1 cellular context compared by ENCODE assay signal in genomic region chr20:44428174-44429016, GRCh38.
TF ChIP-seq lines count a peak whose summit lies in the region.

No MANE protein-coding gene starts in this region.

TF ChIP-seq in HepG2, 621 proteins besides CTCF, POLR2A, EP300 and RAD21 (continued from another document and continues in another):
- TF ChIP-seq TRIM22 (IDR thresholded peaks at IDR 0.05) (no peak), JARID2 (CRISPR knock-in tag; IDR thresholded peaks at IDR 0.05; ENCODE audit: insufficient replicate concordance) (no peak), HDAC2 (CRISPR knock-in tag; IDR thresholded peaks at IDR 0.05) (peak; percentile 97), ARID2 (CRISPR knock-in tag; IDR thresholded peaks at IDR 0.05; ENCODE audit: borderline replicate concordance) (0 out of 2 replicates have a peak, but pooled peaks have one; percentile 79), CREB1 (IDR thresholded peaks at IDR 0.05) (no peak), CREB1 (CRISPR knock-in tag; IDR thresholded peaks at IDR 0.05) (peak; percentile 61; the same call in 1 of the 2 replicates), ZKSCAN8 (CRISPR knock-in tag; IDR thresholded peaks at IDR 0.05; ENCODE audit: borderline replicate concordance) (peak; percentile 91; the same call in 1 of the 2 replicates), ZNF263 (CRISPR knock-in tag; IDR thresholded peaks at IDR 0.05) (no peak), SMYD3 (CRISPR knock-in tag; IDR thresholded peaks at IDR 0.05) (peak; percentile 90), SNRNP70 (IDR thresholded peaks at IDR 0.05; ENCODE audit: low read depth, low read length) (no peak), KLF11 (CRISPR knock-in tag; IDR thresholded peaks at IDR 0.05) (peak; percentile 96), MAFF (IDR thresholded peaks at IDR 0.05; ENCODE audit: low read depth, low read length) (0 out of 2 replicates have a peak, but pooled peaks have one; percentile 11), HNRNPUL1 (IDR thresholded peaks at IDR 0.05; ENCODE audit: low read depth, low read length) (no peak), MTF2 (CRISPR knock-in tag; IDR thresholded peaks at IDR 0.05; ENCODE audit: borderline replicate concordance) (no peak), ZBTB1 (CRISPR knock-in tag; IDR thresholded peaks at IDR 0.05; ENCODE audit: borderline replicate concordance) (no peak), ZNF567 (CRISPR knock-in tag; IDR thresholded peaks at IDR 0.05; ENCODE audit: borderline replicate concordance) (no peak), ZSCAN5A (CRISPR knock-in tag; IDR thresholded peaks at IDR 0.05; ENCODE audit: borderline replicate concordance) (peak; percentile 77; the same call in 1 of the 2 replicates), NFYB (CRISPR knock-in tag; IDR thresholded peaks at IDR 0.05) (peak; percentile 65), ZBTB7B (CRISPR knock-in tag; IDR thresholded peaks at IDR 0.05) (peak; percentile 70), BRD4 (CRISPR knock-in tag; IDR thresholded peaks at IDR 0.05) (no peak), ZNF280B (CRISPR knock-in tag; IDR thresholded peaks at IDR 0.05; ENCODE audit: borderline replicate concordance) (peak; percentile 88), AHR (CRISPR knock-in tag; IDR thresholded peaks at IDR 0.05) (no peak; the same call in 1 of the 2 replicates), ATAD3A (CRISPR knock-in tag; IDR thresholded peaks at IDR 0.05) (no peak), SETDB1 (CRISPR knock-in tag; IDR thresholded peaks at IDR 0.05; ENCODE audit: borderline replicate concordance) (no peak), KLF9 (CRISPR knock-in tag; IDR thresholded peaks at IDR 0.05; ENCODE audit: low read depth) (peak; percentile 64; the same call in 1 of the 2 replicates), SMAD3 (CRISPR knock-in tag; IDR thresholded peaks at IDR 0.05) (peak; percentile 100), NR2C2 (CRISPR knock-in tag; IDR thresholded peaks at IDR 0.05; ENCODE audit: borderline replicate concordance) (peak; percentile 81), ZSCAN12 (CRISPR knock-in tag; IDR thresholded peaks at IDR 0.05) (no peak), ZNF616 (CRISPR knock-in tag; IDR thresholded peaks at IDR 0.05; ENCODE audit: low read depth) (no peak), FOXM1 (CRISPR knock-in tag; IDR thresholded peaks at IDR 0.05) (no peak), DRAP1 (CRISPR knock-in tag; IDR thresholded peaks at IDR 0.05) (peak; percentile 66; the same call in 1 of the 2 replicates), ZNF747 (CRISPR knock-in tag; IDR thresholded peaks at IDR 0.05; ENCODE audit: borderline replicate concordance) (peak; percentile 88), GATAD2A (CRISPR knock-in tag; IDR thresholded peaks at IDR 0.05) (peak; percentile 100), MYC (CRISPR knock-in tag; IDR thresholded peaks at IDR 0.05; ENCODE audit: borderline replicate concordance) (no peak; the same call in 1 of the 2 replicates), ZNF570 (CRISPR knock-in tag; IDR thresholded peaks at IDR 0.05; ENCODE audit: borderline replicate concordance) (peak; percentile 36; the same call in 1 of the 2 replicates), ZFYVE20 (CRISPR knock-in tag; IDR thresholded peaks at IDR 0.05; ENCODE audit: borderline replicate concordance, low read depth) (no peak), GRHL1 (CRISPR knock-in tag; conservative IDR thresholded peaks at IDR 0.05) (no peak), HNF4A (CRISPR knock-in tag; IDR thresholded peaks at IDR 0.05) (peak; percentile 77), ZNF629 (CRISPR knock-in tag; conservative IDR thresholded peaks at IDR 0.05) (peak; percentile 79), ZHX2 (IDR thresholded peaks at IDR 0.05; ENCODE audit: low read depth) (no peak), ZHX2 (CRISPR knock-in tag; IDR thresholded peaks at IDR 0.05; ENCODE audit: borderline replicate concordance) (no peak), SNAPC5 (CRISPR knock-in tag; IDR thresholded peaks at IDR 0.05; ENCODE audit: borderline replicate concordance) (no peak), SNAI1 (CRISPR knock-in tag; IDR thresholded peaks at IDR 0.05; ENCODE audit: borderline replicate concordance) (no peak), ZFP1 (CRISPR knock-in tag; IDR thresholded peaks at IDR 0.05) (peak; percentile 76; the same call in 1 of the 2 replicates), ZNF44 (CRISPR knock-in tag; IDR thresholded peaks at IDR 0.05) (peak; percentile 15; the same call in 1 of the 2 replicates), PHF5A (CRISPR knock-in tag; IDR thresholded peaks at IDR 0.05; ENCODE audit: low read depth, unreplicated experiment) (peak; percentile 99), ZBTB39 (CRISPR knock-in tag; IDR thresholded peaks at IDR 0.05) (no peak), THAP11 (CRISPR knock-in tag; IDR thresholded peaks at IDR 0.05) (peak; percentile 86), KAT2B (IDR thresholded peaks at IDR 0.05; ENCODE audit: borderline replicate concordance, low read depth, low read length) (no peak), ZBTB14 (CRISPR knock-in tag; IDR thresholded peaks at IDR 0.05) (no peak), SP140L (CRISPR knock-in tag; IDR thresholded peaks at IDR 0.05; ENCODE audit: borderline replicate concordance) (0 out of 2 replicates have a peak, but pooled peaks have one; percentile 86), ADNP (CRISPR knock-in tag; IDR thresholded peaks at IDR 0.05) (no peak), ZNF17 (CRISPR knock-in tag; IDR thresholded peaks at IDR 0.05) (no peak), ZBTB8A (CRISPR knock-in tag; IDR thresholded peaks at IDR 0.05; ENCODE audit: borderline replicate concordance, low read depth) (no peak)
